In the genomic region with DNA sequence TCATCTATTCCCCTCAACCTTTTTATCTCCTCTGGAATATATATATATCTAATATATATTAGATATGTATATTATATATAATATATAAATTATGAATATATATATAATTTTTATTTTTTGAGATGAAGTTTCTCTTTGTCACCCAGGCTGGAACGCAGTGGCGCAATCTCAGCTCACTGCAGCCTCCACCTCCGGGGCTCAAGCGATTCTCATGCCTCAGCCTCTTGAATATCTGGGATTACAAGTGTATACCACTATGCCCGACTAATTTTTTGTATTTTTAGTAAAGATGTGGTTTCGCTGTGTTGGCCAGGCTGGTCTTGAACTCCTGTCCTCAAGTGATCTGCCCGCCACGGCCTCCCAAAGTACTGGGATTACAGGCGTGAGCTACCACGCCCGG, we compare ENCODE assay signal across 10 cellular contexts.
"Had no signal": no experiment of that assay in that cellular context is flagged by ENCODE, and none has a peak within 500 bp of the region (broad histone marks: within the 10 kb centered on the region; RNA-seq: fewer than 3 reads in every experiment).

No MANE protein-coding gene starts in this region.

- H3K9ac ChIP-seq: GM23248 had no signal

- ATAC-seq: HCT116, HepG2 had no signal

- H3K4me3 ChIP-seq: GM23248, HAP-1 had no signal

- H3K27ac Mint-ChIP-seq: HFFc6, IgD-negative memory B cell had no signal

- H2AFZ ChIP-seq: GM23248 had no signal

- H3K9me3 ChIP-seq: HAP-1 had no signal

- H3K4me1 Mint-ChIP-seq: IgD-negative memory B cell had no signal

- H3K4me3 Mint-ChIP-seq: HFFc6, IgD-negative memory B cell had no signal

- H3K36me3 ChIP-seq: HAP-1 had no signal

- H3K9me3 Mint-ChIP-seq: HFFc6, IgD-negative memory B cell had no signal

- DNase-seq: GM23248, GOT3, H7, HFFc6, KBM-7 had no signal

- H3K27ac ChIP-seq: GM23248, HL-60 had no signal
